ENCODE assay signal across 8 cellular contexts in the genomic region with DNA sequence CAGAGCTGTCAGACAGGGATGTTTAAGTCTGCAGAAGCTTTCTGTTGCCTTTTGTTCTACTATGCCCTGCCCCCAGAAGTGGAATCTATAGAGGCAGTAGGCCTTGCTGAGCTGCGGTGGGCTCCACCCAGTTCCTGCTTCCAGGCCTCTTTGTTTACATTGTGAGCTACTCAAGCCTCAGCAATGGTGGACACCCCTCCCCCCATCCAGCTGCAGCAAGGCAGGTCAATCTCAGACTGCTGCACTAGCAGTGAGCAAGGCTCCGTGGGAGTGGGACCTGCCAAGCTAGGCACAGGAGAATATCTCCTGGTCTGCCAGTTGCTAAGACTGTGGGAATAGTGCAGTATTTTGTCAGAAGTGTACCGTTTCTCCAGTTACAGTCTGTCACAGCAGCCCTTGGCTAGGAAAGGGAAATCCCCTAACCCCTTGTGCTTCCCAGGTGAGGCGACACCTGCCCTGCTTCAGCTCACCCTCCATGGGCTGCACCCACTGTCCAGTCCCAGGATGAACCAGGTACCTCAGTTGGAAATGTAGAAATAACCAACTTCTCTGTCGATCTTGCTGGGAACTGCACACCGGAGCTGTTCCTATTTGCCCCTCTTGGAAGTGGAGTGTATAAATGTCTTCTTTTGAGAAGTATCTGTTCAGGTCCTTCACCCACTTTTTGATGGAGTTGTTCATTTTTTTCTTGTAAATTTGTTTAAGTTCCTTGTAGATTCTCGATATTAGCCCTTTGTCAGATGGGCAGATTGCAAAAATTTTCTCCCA.
DNase-seq lines count a peak whose midpoint lies in the region; ATAC-seq and TF ChIP-seq lines count a peak whose summit lies in the region.

No MANE protein-coding gene starts in this region.

- H3K4me1 ChIP-seq in gastrocnemius medialis, result peaks cover 0 to 15% of the 10 kb centered on the region in 2 donors

- no peak overlapping the region for H3K4me3 ChIP-seq in GM12864 (ENCODE audit: low read depth, low read length)
- no peak overlapping the region for H3K4me3 ChIP-seq in gastrocnemius medialis

- intact Hi-C loops in gastrocnemius medialis (cut with DNase I; ENCODE audit: low total_unique reads), result no loop called here

- no peak for ATAC-seq in HG02981 (IDR thresholded peaks at IDR 0.05; ENCODE audit: unreplicated experiment)
- ATAC-seq in gastrocnemius medialis, result no peak
- ATAC-seq in activated CD4-positive, CD25-positive, alpha-beta regulatory T cell treated with anti-CD3 and anti-CD28 coated beads, Interleukin-2, amount 50 U/mL, for 24 hours, result no peak
- ATAC-seq in GM18519 (IDR thresholded peaks at IDR 0.05; ENCODE audit: low FRiP score, unreplicated experiment), result no peak

- no peak for TF ChIP-seq CTCF in GM12864 (IDR thresholded peaks at IDR 0.05; ENCODE audit: low read depth, low read length, missing control alignments)
- no peak for TF ChIP-seq CTCF in gastrocnemius medialis (IDR thresholded peaks at IDR 0.05 in 4 of 5, conservative IDR thresholded peaks at IDR 0.05 in 1 of 5)

- no peak for TF ChIP-seq POLR2A in gastrocnemius medialis (IDR thresholded peaks at IDR 0.05)

- no peak overlapping the region for H3K27ac ChIP-seq in gastrocnemius medialis

- no peaks in the 10 kb centered on the region for H3K36me3 ChIP-seq in gastrocnemius medialis

- in situ Hi-C loops in gastrocnemius medialis (cut with MboI; ENCODE audit: low sequenced_read_pairs in 4 of 4), result no loop called here

- DNase-seq in GM12864 (ENCODE audit: low read depth) (peak; percentile 22), NCI-H2227 (lab: John Stamatoyannopoulos, UW; ENCODE audit: unreplicated experiment) (peak; percentile 61), lung microvascular endothelial cell (ENCODE audit: low read depth in 2 of 2) (peak; percentile 11 to 90), gastrocnemius medialis (no peak)
- DNase-seq in activated naive CD4-positive, alpha-beta T cell treated with anti-CD3 and anti-CD28 coated beads, Interleukin-2, amount 50 U/mL, for 16 hours, result peak; percentile 18

- peaks cover 0 to 3% (median 0%) of the 10 kb centered on the region in 3 donors for H3K9me3 ChIP-seq in gastrocnemius medialis

- no peaks in the 10 kb centered on the region for H3K27me3 ChIP-seq in gastrocnemius medialis

Comparison
In these comparisons a context has a peak if more than half of its experiments do, and no peak if none do; other contexts are left out.
1. DNase-seq: peak in GM12864 (single experiment), NCI-H2227 (single experiment), activated naive CD4-positive, alpha-beta T cell treated with anti-CD3 and anti-CD28 coated beads, Interleukin-2, amount 50 U/mL, for 16 hours (single experiment) and lung microvascular endothelial cell (2 of 2); none in gastrocnemius medialis (0 of 2).